Comparison of ENCODE assay signal across 28 cellular contexts in genomic region chr7:129550673-129551360, GRCh38. TPM values are rescaled to one million over a fixed set of nuclear protein-coding genes. Genes with fewer than 3 reads are reported as not detected.
DNase-seq lines count a peak whose midpoint lies in the region; ATAC-seq and TF ChIP-seq lines count a peak whose summit lies in the region.
"Had no signal": no experiment of that assay in that cellular context is flagged by ENCODE, and none has a peak within 500 bp of the region (broad histone marks: within the 10 kb centered on the region; RNA-seq: fewer than 3 reads in every experiment).

No MANE protein-coding gene starts in this region.

- no peaks in the 10 kb centered on the region for H3K9me3 ChIP-seq in SK-N-MC (ENCODE audit: low read depth, low read length)
- H3K9me3 ChIP-seq: BLaER1, esophagus squamous epithelium had no signal

- DNase-seq in AG10803 (ENCODE audit: low read depth) = peak; percentile 49
- peak; percentile 85 for DNase-seq in H4 (ENCODE audit: low spot score)
- peak; percentile 88 for DNase-seq in SK-N-MC (ENCODE audit: low read depth, low spot score)
- DNase-seq in glutamatergic neuron = no peak
- no peak for DNase-seq in stimulated activated CD4-positive, alpha-beta T cell treated with anti-CD3 and anti-CD28 coated beads, Interleukin-2, amount 100 ng/mL, for 48 hours
- no peak for DNase-seq in NCI-H146 treated with DMSO at 0.1 percent for 48 hours (lab: John Stamatoyannopoulos, UW; ENCODE audit: unreplicated experiment)
- DNase-seq: activated CD4-positive, alpha-beta T cell treated with anti-CD3 and anti-CD28 coated beads, Interleukin-2, amount 10 ng/mL, durations not matched to agents 24 days and 14 days; activated CD8-positive, alpha-beta memory T cell treated with anti-CD3 and anti-CD28 coated beads, Interleukin-2, amount 50 U/mL, for 4 hours; activated gamma-delta T cell; amygdala; caudate nucleus; effector CD4-positive, alpha-beta T cell; esophagus squamous epithelium; GF-D8; MV-4-11; naive thymus-derived CD8-positive, alpha-beta T cell; NCI-H2081 treated with DMSO at 0.1 percent for 48 hours; NCI-H748 treated with DMSO at 0.1 percent for 48 hours; small intestine; stimulated activated CD8-positive, alpha-beta memory T cell treated with anti-CD3 and anti-CD28 coated beads, Interleukin-4, amount 100 ng/mL, for 48 hours; SW 1271 had no signal

- H3K4me3 Mint-ChIP-seq in glutamatergic neuron (ENCODE audit: unreplicated experiment) = peak overlapping the region; percentile 72
- H3K4me3 Mint-ChIP-seq: activated CD4-positive, alpha-beta T cell treated with anti-CD3 and anti-CD28 coated beads, Interleukin-2, amount 10 ng/mL, durations not matched to agents 24 days and 14 days; IgD-negative memory B cell; memory B cell had no signal

- peaks cover 5% of the 10 kb centered on the region for H3K9me3 Mint-ChIP-seq in glutamatergic neuron (ENCODE audit: unreplicated experiment)
- H3K9me3 Mint-ChIP-seq: activated CD4-positive, alpha-beta T cell treated with anti-CD3 and anti-CD28 coated beads, Interleukin-2, amount 10 ng/mL, durations not matched to agents 24 days and 14 days; IgD-negative memory B cell; memory B cell; naive thymus-derived CD8-positive, alpha-beta T cell had no signal

- ATAC-seq in HG02981 (IDR thresholded peaks at IDR 0.05; ENCODE audit: unreplicated experiment) = no peak
- no peak for ATAC-seq in HG03175 (IDR thresholded peaks at IDR 0.05; ENCODE audit: unreplicated experiment)
- ATAC-seq: naive thymus-derived CD8-positive, alpha-beta T cell had no signal

- TF ChIP-seq CTCF in AG10803 (conservative IDR thresholded peaks at IDR 0.05; ENCODE audit: low read length) (no peak), glutamatergic neuron (IDR thresholded peaks at IDR 0.05; ENCODE audit: partially characterized antibody, unreplicated experiment) (no peak)

- no peak overlapping the region for H3K9ac ChIP-seq in SK-N-MC (ENCODE audit: insufficient read length)
- H3K9ac ChIP-seq: BLaER1, parathyroid adenoma had no signal

- peaks cover 6% of the 10 kb centered on the region for H3K27me3 Mint-ChIP-seq in glutamatergic neuron (ENCODE audit: unreplicated experiment)

- peak overlapping the region; percentile 79 for H3K27ac Mint-ChIP-seq in glutamatergic neuron (ENCODE audit: unreplicated experiment)
- H3K27ac Mint-ChIP-seq: activated CD4-positive, alpha-beta T cell treated with anti-CD3 and anti-CD28 coated beads, Interleukin-2, amount 10 ng/mL, durations not matched to agents 24 days and 14 days; IgD-negative memory B cell; memory B cell had no signal

- H3K36me3 Mint-ChIP-seq in glutamatergic neuron (ENCODE audit: unreplicated experiment) = no peaks in the 10 kb centered on the region
- H3K36me3 Mint-ChIP-seq: IgD-negative memory B cell; memory B cell; naive thymus-derived CD8-positive, alpha-beta T cell had no signal

- no peak overlapping the region for H3K4me3 ChIP-seq in AG10803 (ENCODE audit: low read length)
- H3K4me3 ChIP-seq in SK-N-MC = peak overlapping the region; percentile 62
- H3K4me3 ChIP-seq: BLaER1, esophagus squamous epithelium had no signal

- peak overlapping the region; percentile 4; the same call in 1 of the 2 replicates for H3K27ac ChIP-seq in SK-N-MC
- H3K27ac ChIP-seq: BLaER1, esophagus squamous epithelium, parathyroid adenoma had no signal

- H3K36me3 ChIP-seq in SK-N-MC (ENCODE audit: insufficient read depth, low read length) = no peaks in the 10 kb centered on the region
- H3K36me3 ChIP-seq: BLaER1, esophagus squamous epithelium had no signal

- H3K4me1 Mint-ChIP-seq in glutamatergic neuron (ENCODE audit: low read depth, unreplicated experiment) = peaks cover 13% of the 10 kb centered on the region

RNA-seq across cellular contexts. Expression of gene SMKR1, which starts 48.5 kb away (rescaled TPM):
- 0.25 and 1.0 TPM in 2 replicates for total RNA-seq in H4 (2014; rRNA removed; shearing (Covaris generic))
- total RNA-seq in glutamatergic neuron (ENCODE audit: unreplicated experiment) = 0.98 TPM
- total RNA-seq: subcutaneous adipose tissue had no signal

Comparison
In these comparisons a context has a peak if more than half of its experiments do, and no peak if none do; other contexts are left out.
1. DNase-seq: peak in AG10803 (single experiment), H4 (single experiment) and SK-N-MC (single experiment); none in glutamatergic neuron (single experiment), stimulated activated CD4-positive, alpha-beta T cell treated with anti-CD3 and anti-CD28 coated beads, Interleukin-2, amount 100 ng/mL, for 48 hours (0 of 2) and NCI-H146 treated with DMSO at 0.1 percent for 48 hours (single experiment).